23 cellular contexts compared by ENCODE assay signal in genomic region chr6:167157414-167157813, GRCh38. TPM values are rescaled to one million over a fixed set of nuclear protein-coding genes. Genes with fewer than 3 reads are reported as not detected.
DNase-seq lines count a peak whose midpoint lies in the region; ATAC-seq and TF ChIP-seq lines count a peak whose summit lies in the region.
"Had no signal": no experiment of that assay in that cellular context is flagged by ENCODE, and none has a peak within 500 bp of the region (broad histone marks: within the 10 kb centered on the region; RNA-seq: fewer than 3 reads in every experiment).

No MANE protein-coding gene starts in this region.

- H3K9me3 Mint-ChIP-seq in GM23338 = peaks cover 5% of the 10 kb centered on the region; the same call in 1 of the 3 replicates
- H3K9me3 Mint-ChIP-seq: CD8-positive, alpha-beta T cell had no signal

- H3K4me3 Mint-ChIP-seq in GM23338 = no peak overlapping the region
- H3K4me3 Mint-ChIP-seq: CD8-positive, alpha-beta T cell had no signal

- H3K27me3 Mint-ChIP-seq in GM23338 (ENCODE audit: insufficient read depth, low read depth, poor library complexity) = peaks cover 9% of the 10 kb centered on the region

- no peaks in the 10 kb centered on the region for H4K20me1 ChIP-seq in GM23338 (replicated peaks; ENCODE audit: insufficient read depth)

- no TSS peak for BruUV-seq in Panc1 (replicated peaks; lab: Mats Ljungman, UMichigan)

- H3K36me3 ChIP-seq in GM23338 (ENCODE audit: insufficient read depth) (no peaks in the 10 kb centered on the region), Panc1 (ENCODE audit: control insufficient read depth, insufficient read depth, low read length) (no peaks in the 10 kb centered on the region), upper lobe of right lung (no peaks in the 10 kb centered on the region), suprapubic skin (no peaks in the 10 kb centered on the region)

- DNase-seq in GM23338 (ENCODE audit: low spot score) = no peak
- DNase-seq in Panc1 (ENCODE audit: low read depth, low spot score) = no peak
- peak; percentile 57 for DNase-seq in upper lobe of right lung
- DNase-seq in suprapubic skin (ENCODE audit: low spot score in 2 of 2) = no peak
- no peak for DNase-seq in NCI-H1417 treated with DMSO at 0.1 percent for 48 hours (lab: John Stamatoyannopoulos, UW)
- DNase-seq in effector CD8-positive, alpha-beta T cell (lab: John Stamatoyannopoulos, UW) = no peak
- DNase-seq: C1 segment of cervical spinal cord; CD8-positive, alpha-beta T cell; DND-41; GOT3; MM.1S; NCI-H1092; NCI-H1436 treated with DMSO at 0.1 percent for 48 hours; NCI-H2029; NCI-H2227 treated with DMSO at 0.1 percent for 48 hours; NCI-H524; NCI-H774; PC-9; SIG-M5; SK-N-SH had no signal

- intact Hi-C loops in Panc1 (cut with micrococcal nuclease; ENCODE audit: unreplicated experiment) = no loop called here
- intact Hi-C loops in upper lobe of right lung (cut with DNase I) = no loop called here

- POLR2A ChIA-PET in Panc1 (lab: Charles Lee) = no interaction called here

- H3F3A ChIP-seq in GM23338 (replicated peaks; ENCODE audit: low read depth) = peaks cover 7% of the 10 kb centered on the region

- H3K4me3 ChIP-seq in GM23338 (no peak overlapping the region), Panc1 (ENCODE audit: low read depth in 2 of 2, low read length in 2 of 2) (no peak overlapping the region), upper lobe of right lung (no peak overlapping the region), suprapubic skin (no peak overlapping the region)
- H3K4me3 ChIP-seq: PC-9 had no signal

- CTCF ChIA-PET in Panc1 (lab: Charles Lee) = no interaction called here

- H3K27ac ChIP-seq in GM23338 (ENCODE audit: low read depth) (no peak overlapping the region), Panc1 (ENCODE audit: low read length) (no peak overlapping the region), layer of hippocampus (ENCODE audit: low read depth, low read length) (peak overlapping the region; percentile 47), upper lobe of right lung (no peak overlapping the region), suprapubic skin (no peak overlapping the region)
- H3K27ac ChIP-seq: PC-9, RWPE1 had no signal

- H3K4me1 ChIP-seq in GM23338 (ENCODE audit: insufficient read depth) (peaks cover 5% of the 10 kb centered on the region), Panc1 (ENCODE audit: control insufficient read depth, insufficient read depth, low read length) (peaks cover 6% of the 10 kb centered on the region; the same call in 1 of the 2 replicates), upper lobe of right lung (no peaks in the 10 kb centered on the region), suprapubic skin (no peaks in the 10 kb centered on the region)

- no peak for TF ChIP-seq POLR2A in suprapubic skin (IDR thresholded peaks at IDR 0.05)

- TF ChIP-seq CTCF in GM23338 (conservative IDR thresholded peaks at IDR 0.05; ENCODE audit: low read depth in 2 of 2) = no peak
- TF ChIP-seq CTCF in Panc1 (IDR thresholded peaks at IDR 0.05) = no peak
- TF ChIP-seq CTCF in upper lobe of right lung (IDR thresholded peaks at IDR 0.05) = no peak
- TF ChIP-seq CTCF in suprapubic skin (IDR thresholded peaks at IDR 0.05) = no peak

- H3K27ac Mint-ChIP-seq in GM23338 = no peak overlapping the region
- H3K27ac Mint-ChIP-seq: CD8-positive, alpha-beta T cell had no signal

- peak overlapping the region; percentile 10; the same call in 1 of the 2 replicates for H2AFZ ChIP-seq in GM23338
- H2AFZ ChIP-seq: PC-9 had no signal

- WGBS in suprapubic skin = 90% methylated on average over 4 of the region's 19 CpGs

- peaks cover 15% of the 10 kb centered on the region; the same call in 2 of the 3 replicates for H3K36me3 Mint-ChIP-seq in GM23338 (ENCODE audit: low read depth)
- H3K36me3 Mint-ChIP-seq: CD8-positive, alpha-beta T cell had no signal

- in situ Hi-C loops in Panc1 (cut with HindIII; ENCODE audit: low pct_unique_long_range_greater_than_20kb, low sequenced_read_pairs) = no loop called here

- peaks cover 34% of the 10 kb centered on the region for H3K9me2 ChIP-seq in GM23338 (ENCODE audit: insufficient read depth)
- H3K9me2 ChIP-seq: SK-N-SH had no signal

- H3K9me3 ChIP-seq in Panc1 (ENCODE audit: control insufficient read depth, insufficient read depth, low read depth, low read length) (no peaks in the 10 kb centered on the region), upper lobe of right lung (no peaks in the 10 kb centered on the region), suprapubic skin (no peaks in the 10 kb centered on the region)
- H3K9me3 ChIP-seq: SK-N-SH had no signal

- no peak for TF ChIP-seq EP300 in suprapubic skin (IDR thresholded peaks at IDR 0.05)

- H3K4me1 Mint-ChIP-seq in GM23338 = peaks cover 24% of the 10 kb centered on the region

- ATAC-seq in GM23338 (no peak), Panc1 (0 out of 2 replicates have a peak, but pooled peaks have one; percentile 8), upper lobe of right lung (peak; percentile 16)
- ATAC-seq: CD8-positive, alpha-beta T cell had no signal

- H3K27me3 ChIP-seq in GM23338 (ENCODE audit: insufficient read depth) (no peaks in the 10 kb centered on the region), Panc1 (ENCODE audit: control insufficient read depth, insufficient read depth, low read length) (peaks cover 18% of the 10 kb centered on the region), layer of hippocampus (ENCODE audit: control insufficient read depth, insufficient read depth, low read length) (no peaks in the 10 kb centered on the region), upper lobe of right lung (no peaks in the 10 kb centered on the region), suprapubic skin (peaks cover 10% of the 10 kb centered on the region)

- no peaks in the 10 kb centered on the region for H3K79me2 ChIP-seq in GM23338 (replicated peaks; ENCODE audit: insufficient read depth)

- H3K4me2 ChIP-seq in GM23338 = no peak overlapping the region
- H3K4me2 ChIP-seq: PC-9, SK-N-SH had no signal

TF ChIP-seq in GM23338, 12 proteins besides CTCF, POLR2A, EP300 and RAD21 (continues in another document):
- no peak for TF ChIP-seq EZH2 (IDR thresholded peaks at IDR 0.05; ENCODE audit: low read depth, unreplicated experiment)
- no peak for TF ChIP-seq NANOG (IDR thresholded peaks at IDR 0.05; ENCODE audit: borderline replicate concordance)
- no peak for TF ChIP-seq ETS1 (IDR thresholded peaks at IDR 0.05)

RNA-seq across cellular contexts. Expression of gene GPR31, which starts 0.4 kb away (rescaled TPM):
- total RNA-seq in GM23338 (2014; rRNA removed; shearing (Covaris generic)) = not detected in 2 replicates
- not detected in 2 replicates for polyA plus RNA-seq in GM23338 (2016; fragmentation: Nextera tagmentation; extraction: Ambion mirVana)
- total RNA-seq in Panc1 (2021; ENCODE audit: unreplicated experiment) (not detected), upper lobe of right lung (not detected), suprapubic skin (not detected)
- polyA plus RNA-seq in Panc1 (2012; ENCODE audit: insufficient read length) = not detected
- total RNA-seq: CD8-positive, alpha-beta T cell; LHCN-M2; PC-9 had no signal
- polyA plus RNA-seq: SK-N-SH had no signal

RNA-seq across cellular contexts. Expression of gene CCR6, which starts 34.5 kb away (rescaled TPM):
- not detected in 2 replicates for total RNA-seq in GM23338 (2014; rRNA removed; shearing (Covaris generic))
- polyA plus RNA-seq in GM23338 (2016; fragmentation: Nextera tagmentation; extraction: Ambion mirVana) = not detected in 2 replicates
- total RNA-seq in Panc1 (2021; ENCODE audit: unreplicated experiment) (not detected), upper lobe of right lung (1.4 TPM), suprapubic skin (1 to 10 TPM in 3 of 4 donors, under 1 TPM in 1; 0.98 to 2.4 (median 1.2) TPM)
- not detected for polyA plus RNA-seq in Panc1 (2012; ENCODE audit: insufficient read length)
- total RNA-seq: LHCN-M2, PC-9 had no signal
- polyA plus RNA-seq: SK-N-SH had no signal
